ENCODE assay signal across 18 cellular contexts in the genomic region with DNA sequence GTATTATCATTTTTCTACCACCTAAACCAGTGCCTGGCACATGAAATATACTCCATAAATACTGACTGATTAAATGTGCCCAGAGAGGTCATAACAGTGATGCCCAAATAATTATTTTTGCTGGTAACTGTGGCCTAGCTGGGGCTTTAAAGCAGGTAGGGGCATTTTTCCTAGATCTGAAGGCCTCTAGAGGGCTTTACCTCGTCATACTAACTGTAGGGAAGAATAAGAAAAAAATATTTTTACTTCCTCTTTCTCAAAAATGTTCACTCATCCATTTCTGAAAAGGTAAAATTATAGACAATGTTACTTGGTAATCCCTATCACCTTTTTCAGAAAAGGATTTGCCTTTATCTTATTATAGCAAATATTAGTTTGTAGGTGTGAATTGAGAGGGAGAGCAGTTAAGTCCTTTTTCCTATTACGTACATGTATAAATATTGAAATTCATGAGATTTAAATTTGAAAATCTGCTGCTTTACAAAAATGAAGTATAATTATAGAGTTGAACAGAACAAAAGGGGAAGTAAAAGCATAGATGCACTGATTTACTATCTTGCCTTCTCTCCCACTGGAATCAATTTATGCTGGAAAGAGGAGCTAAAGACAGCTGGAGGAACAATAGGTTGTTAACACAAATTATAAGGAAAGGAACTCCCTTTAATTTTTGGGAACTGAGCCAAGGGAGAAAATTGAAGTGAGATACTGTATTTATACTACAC.
"Had no signal": no experiment of that assay in that cellular context is flagged by ENCODE, and none has a peak within 500 bp of the region (broad histone marks: within the 10 kb centered on the region; RNA-seq: fewer than 3 reads in every experiment).

No MANE protein-coding gene starts in this region.

- H3K4me1 Mint-ChIP-seq: activated naive CD8-positive, alpha-beta T cell treated with anti-CD3 and anti-CD28 coated beads for 36 hours; natural killer cell; stimulated activated effector memory CD8-positive, alpha-beta T cell treated with anti-CD3 and anti-CD28 coated beads, Interleukin-12 subunit alpha, Interleukin-12 subunit beta, amount 100 ng/mL, for 72 hours had no signal

- ATAC-seq: activated CD4-positive, CD25-positive, alpha-beta regulatory T cell treated with anti-CD3 and anti-CD28 coated beads, Interleukin-2, amount 50 U/mL, for 24 hours; natural killer cell; stimulated activated effector memory CD8-positive, alpha-beta T cell treated with anti-CD3 and anti-CD28 coated beads, Interleukin-12 subunit alpha, Interleukin-12 subunit beta, amount 100 ng/mL, for 72 hours had no signal

- H3K9me3 ChIP-seq: esophagus muscularis mucosa, left ventricle myocardium inferior, tibial artery, uterus had no signal

- H3K4me3 Mint-ChIP-seq: activated naive CD8-positive, alpha-beta T cell treated with anti-CD3 and anti-CD28 coated beads for 36 hours; brain; natural killer cell; stimulated activated effector memory CD8-positive, alpha-beta T cell treated with anti-CD3 and anti-CD28 coated beads, Interleukin-12 subunit alpha, Interleukin-12 subunit beta, amount 100 ng/mL, for 72 hours had no signal

- H3K27me3 Mint-ChIP-seq: activated naive CD8-positive, alpha-beta T cell treated with anti-CD3 and anti-CD28 coated beads for 36 hours had no signal

- H3K27ac ChIP-seq: coronary artery, esophagus muscularis mucosa, left ventricle myocardium inferior, tibial artery, uterus had no signal

- DNase-seq: activated CD4-positive, alpha-beta T cell treated with anti-CD3 and anti-CD28 coated beads, Interleukin-2, amount 50 U/mL, for 1 hour; activated CD8-positive, alpha-beta memory T cell treated with anti-CD3 and anti-CD28 coated beads for 24 hours; activated naive CD8-positive, alpha-beta T cell treated with anti-CD3 and anti-CD28 coated beads for 36 hours; amygdala; central memory CD4-positive, alpha-beta T cell; effector CD4-positive, alpha-beta T cell; hippocampal formation; left ventricle myocardium inferior; natural killer cell; nucleus accumbens; posterior cingulate gyrus; tibial artery; uterus had no signal

- H3K27me3 ChIP-seq: esophagus muscularis mucosa, tibial artery, uterus had no signal

- H3K36me3 Mint-ChIP-seq: activated naive CD8-positive, alpha-beta T cell treated with anti-CD3 and anti-CD28 coated beads for 36 hours; brain; natural killer cell; stimulated activated effector memory CD8-positive, alpha-beta T cell treated with anti-CD3 and anti-CD28 coated beads, Interleukin-12 subunit alpha, Interleukin-12 subunit beta, amount 100 ng/mL, for 72 hours had no signal

- H3K27ac Mint-ChIP-seq: activated naive CD8-positive, alpha-beta T cell treated with anti-CD3 and anti-CD28 coated beads for 36 hours; natural killer cell; stimulated activated effector memory CD8-positive, alpha-beta T cell treated with anti-CD3 and anti-CD28 coated beads, Interleukin-12 subunit alpha, Interleukin-12 subunit beta, amount 100 ng/mL, for 72 hours had no signal

- H3K9me3 Mint-ChIP-seq: activated naive CD8-positive, alpha-beta T cell treated with anti-CD3 and anti-CD28 coated beads for 36 hours; brain; natural killer cell; stimulated activated effector memory CD8-positive, alpha-beta T cell treated with anti-CD3 and anti-CD28 coated beads, Interleukin-12 subunit alpha, Interleukin-12 subunit beta, amount 100 ng/mL, for 72 hours had no signal
